ENCODE assay signal across 8 cellular contexts in the genomic region with DNA sequence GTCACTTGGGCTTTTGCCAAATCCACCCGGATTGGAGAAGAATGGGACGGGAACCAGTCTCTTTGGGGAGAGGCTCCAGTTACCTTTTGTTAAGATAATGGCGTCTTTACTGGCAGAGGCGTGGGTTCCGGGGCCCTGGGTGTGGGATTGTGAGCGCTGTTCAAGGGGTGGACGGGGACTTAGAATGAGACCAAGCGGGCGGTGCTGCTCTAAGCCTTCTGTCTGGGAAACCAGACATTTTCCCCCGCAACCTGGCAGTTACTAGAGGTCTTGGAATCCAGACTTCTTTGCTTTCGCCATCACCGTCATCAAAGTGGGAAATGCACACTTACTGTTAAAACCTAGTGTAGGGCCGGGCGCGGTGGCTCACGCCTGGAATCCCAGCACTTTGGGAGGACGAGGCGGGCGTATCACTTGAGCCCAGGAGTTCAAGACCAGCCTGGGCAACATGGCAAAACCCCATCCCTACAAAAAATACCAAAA. TPM values are rescaled to one million over a fixed set of nuclear protein-coding genes. Genes with fewer than 3 reads are reported as not detected.
DNase-seq lines count a peak whose midpoint lies in the region; ATAC-seq and TF ChIP-seq lines count a peak whose summit lies in the region.

No MANE protein-coding gene starts in this region.

- H3K27ac ChIP-seq in RWPE1 (peak overlapping the region; percentile 98), esophagus muscularis mucosa (replicated peaks in 1 of 4) (peak overlapping the region; percentile 92 to 99 (median 97))

- H3K9me3 ChIP-seq in BE2C: no peaks in the 10 kb centered on the region
- no peaks in the 10 kb centered on the region for H3K9me3 ChIP-seq in esophagus muscularis mucosa

- no peaks in the 10 kb centered on the region for H3K36me3 ChIP-seq in BE2C
- peaks cover 0 to 2% (median 0%) of the 10 kb centered on the region in 4 donors for H3K36me3 ChIP-seq in esophagus muscularis mucosa

- no peak for TF ChIP-seq POLR2A in esophagus muscularis mucosa (IDR thresholded peaks at IDR 0.05; ENCODE audit: low read depth)

- intact Hi-C loops in esophagus muscularis mucosa (cut with DNase I): loop anchor here (5.0 kb wide), 2 partner anchors 37 to 72 kb away; partner anchors contain the start of gene FBF1

- TF ChIP-seq EP300 in esophagus muscularis mucosa (IDR thresholded peaks at IDR 0.05): peak; percentile 50

- peak overlapping the region; percentile 96 for H3K4me3 ChIP-seq in BE2C (ENCODE audit: low read depth, low read length)
- H3K4me3 ChIP-seq in esophagus muscularis mucosa: peak overlapping the region; percentile 72 to 98 (median 88)

- TF ChIP-seq CTCF in BE2C (IDR thresholded peaks at IDR 0.05; ENCODE audit: low read depth, low read length) (no peak), RWPE1 (conservative IDR thresholded peaks at IDR 0.05; ENCODE audit: low read depth) (no peak), esophagus muscularis mucosa (IDR thresholded peaks at IDR 0.05) (no peak)

- WGBS in esophagus muscularis mucosa: 2% methylated on average over 16 of the region's 19 CpGs

- H3K4me1 ChIP-seq in BE2C (peaks cover 9% of the 10 kb centered on the region), esophagus muscularis mucosa (peaks cover 36 to 55% (median 46%) of the 10 kb centered on the region in 4 donors)

- no peaks in the 10 kb centered on the region for H3K27me3 ChIP-seq in BE2C
- H3K27me3 ChIP-seq in esophagus muscularis mucosa: no peaks in the 10 kb centered on the region

- POLR2A ChIA-PET in RWPE1 (lab: Yijun Ruan, JAX; ENCODE audit: low non-redundant PET): no interaction called here

- ATAC-seq in GM21619 (IDR thresholded peaks at IDR 0.05; ENCODE audit: unreplicated experiment): peak; percentile 9

- DNase-seq in BE2C (no peak), RWPE1 (ENCODE audit: low spot score) (no peak), esophagus muscularis mucosa (ENCODE audit: extremely low spot score) (no peak), non-pigmented ciliary epithelial cell (ENCODE audit: low read depth) (peak; percentile 38), islet precursor cell (no peak), NCI-H1930 (lab: John Stamatoyannopoulos, UW) (no peak)
- no peak for DNase-seq in effector CD8-positive, alpha-beta T cell (lab: John Stamatoyannopoulos, UW)

- CTCF ChIA-PET in RWPE1 (lab: Yijun Ruan, JAX): interaction anchor here (0.6 to 1.5 kb wide), 3 partner anchors 52 to 464 kb away, joined by 3 to 4 read pairs (median 4); partner anchors contain the start of gene TSEN54

RNA-seq across cellular contexts. Expression of gene TEN1, which starts 0.7 kb away (rescaled TPM):
- polyA plus RNA-seq in BE2C (2012; ENCODE audit: insufficient read depth, insufficient read length, low read depth): 22.5 TPM
- 10 to 100 TPM in 3 of 4 donors, 1 to 10 TPM in 1; 4.6 to 11.3 (median 10.7) TPM for total RNA-seq in esophagus muscularis mucosa

RNA-seq across cellular contexts. Expression of gene ACOX1, which starts 0.8 kb away (rescaled TPM):
- 8.8 TPM for polyA plus RNA-seq in BE2C (2012; ENCODE audit: insufficient read depth, insufficient read length, low read depth)
- 10 to 100 TPM; 45.3 to 57.4 (median 48.9) TPM for total RNA-seq in esophagus muscularis mucosa

RNA-seq across cellular contexts. Expression of gene CDK3, which starts 20.9 kb away (rescaled TPM):
- polyA plus RNA-seq in BE2C (2012; ENCODE audit: insufficient read depth, insufficient read length, low read depth): 4.1 TPM
- total RNA-seq in esophagus muscularis mucosa: 1 to 10 TPM in 2 of 4 donors, under 1 TPM in 1, not detected in 1; 0.65 to 2.2 (median 1.2) TPM

RNA-seq across cellular contexts. Expression of gene FBF1, which starts 38.9 kb away (rescaled TPM):
- 3.9 TPM for polyA plus RNA-seq in BE2C (2012; ENCODE audit: insufficient read depth, insufficient read length, low read depth)
- 10 to 100 TPM in 2 of 4 donors, 1 to 10 TPM in 2; 7.8 to 15.0 (median 10.4) TPM for total RNA-seq in esophagus muscularis mucosa

RNA-seq across cellular contexts. Expression of gene EVPL, which starts 47.4 kb away (rescaled TPM):
- polyA plus RNA-seq in BE2C (2012; ENCODE audit: insufficient read depth, insufficient read length, low read depth): 0.94 TPM
- total RNA-seq in esophagus muscularis mucosa: 1 to 10 TPM in 2 of 4 donors, under 1 TPM in 2; 0.19 to 2.1 (median 1.1) TPM
